In the genomic region with DNA sequence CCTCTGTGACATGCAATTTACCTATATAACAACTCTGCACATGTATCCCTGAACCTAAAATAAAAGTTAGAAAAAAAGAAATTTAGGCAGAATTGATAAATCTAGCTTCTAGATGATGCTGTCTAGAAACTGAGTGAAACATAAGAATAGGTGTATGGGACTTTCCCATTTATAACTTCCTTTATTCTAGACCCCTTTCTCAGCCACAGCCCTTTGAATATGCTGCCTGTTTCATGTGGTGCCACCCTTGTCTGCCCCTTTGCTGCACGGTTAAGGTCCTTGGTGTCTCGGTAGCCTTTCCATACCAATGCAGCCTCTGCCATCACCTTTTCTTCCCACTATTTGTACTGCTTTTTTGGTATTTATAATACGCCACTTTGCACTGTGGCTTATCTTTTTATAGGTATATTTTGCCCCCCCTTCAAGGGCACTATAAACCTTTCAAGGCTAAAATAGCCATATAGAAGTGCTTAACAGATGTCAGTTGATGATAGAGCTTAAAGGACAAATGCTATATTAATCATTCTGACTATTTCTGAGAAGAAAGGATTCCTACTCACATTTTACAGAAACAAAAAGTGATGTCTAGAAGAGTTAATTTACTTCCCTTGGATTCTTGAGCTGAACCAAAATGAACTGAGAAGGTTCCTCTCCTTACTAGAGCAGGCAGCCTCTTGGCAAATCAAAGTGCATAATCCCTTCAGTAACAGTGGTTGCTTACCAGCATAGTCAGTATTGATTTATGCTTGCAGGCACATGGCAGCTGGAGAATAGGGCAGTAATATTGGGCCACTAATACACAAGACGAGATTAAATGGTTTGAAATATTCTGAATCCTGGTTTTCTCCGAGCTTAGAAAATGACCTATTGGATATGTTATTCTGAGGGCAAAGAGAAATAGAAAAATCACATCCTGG, we compare ENCODE assay signal across 1 cellular context.
TF ChIP-seq lines count a peak whose summit lies in the region.

No MANE protein-coding gene starts in this region.

TF ChIP-seq in GM23338, 12 proteins besides CTCF, POLR2A, EP300 and RAD21:
- no peak for TF ChIP-seq ZNF331 (CRISPR knock-in tag; IDR thresholded peaks at IDR 0.05; ENCODE audit: low read depth)
- TF ChIP-seq, protein P1, sequence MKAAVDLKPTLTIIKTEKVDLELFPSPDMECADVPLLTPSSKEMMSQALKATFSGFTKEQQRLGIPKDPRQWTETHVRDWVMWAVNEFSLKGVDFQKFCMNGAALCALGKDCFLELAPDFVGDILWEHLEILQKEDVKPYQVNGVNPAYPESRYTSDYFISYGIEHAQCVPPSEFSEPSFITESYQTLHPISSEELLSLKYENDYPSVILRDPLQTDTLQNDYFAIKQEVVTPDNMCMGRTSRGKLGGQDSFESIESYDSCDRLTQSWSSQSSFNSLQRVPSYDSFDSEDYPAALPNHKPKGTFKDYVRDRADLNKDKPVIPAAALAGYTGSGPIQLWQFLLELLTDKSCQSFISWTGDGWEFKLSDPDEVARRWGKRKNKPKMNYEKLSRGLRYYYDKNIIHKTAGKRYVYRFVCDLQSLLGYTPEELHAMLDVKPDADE (IDR thresholded peaks at IDR 0.05) = no peak
- TF ChIP-seq ZNF114 (CRISPR knock-in tag; IDR thresholded peaks at IDR 0.05) = no peak
- no peak for TF ChIP-seq STAT1 (IDR thresholded peaks at IDR 0.05; ENCODE audit: unreplicated experiment)
- no peak for TF ChIP-seq EZH2 (IDR thresholded peaks at IDR 0.05; ENCODE audit: low read depth, unreplicated experiment)
- TF ChIP-seq CREB1 (CRISPR knock-in tag; IDR thresholded peaks at IDR 0.05; ENCODE audit: low read depth) = no peak
- TF ChIP-seq EZH2phosphoT487 (IDR thresholded peaks at IDR 0.05; ENCODE audit: unreplicated experiment) = no peak
- TF ChIP-seq NANOG (IDR thresholded peaks at IDR 0.05; ENCODE audit: borderline replicate concordance) = no peak
- TF ChIP-seq, protein P2, sequence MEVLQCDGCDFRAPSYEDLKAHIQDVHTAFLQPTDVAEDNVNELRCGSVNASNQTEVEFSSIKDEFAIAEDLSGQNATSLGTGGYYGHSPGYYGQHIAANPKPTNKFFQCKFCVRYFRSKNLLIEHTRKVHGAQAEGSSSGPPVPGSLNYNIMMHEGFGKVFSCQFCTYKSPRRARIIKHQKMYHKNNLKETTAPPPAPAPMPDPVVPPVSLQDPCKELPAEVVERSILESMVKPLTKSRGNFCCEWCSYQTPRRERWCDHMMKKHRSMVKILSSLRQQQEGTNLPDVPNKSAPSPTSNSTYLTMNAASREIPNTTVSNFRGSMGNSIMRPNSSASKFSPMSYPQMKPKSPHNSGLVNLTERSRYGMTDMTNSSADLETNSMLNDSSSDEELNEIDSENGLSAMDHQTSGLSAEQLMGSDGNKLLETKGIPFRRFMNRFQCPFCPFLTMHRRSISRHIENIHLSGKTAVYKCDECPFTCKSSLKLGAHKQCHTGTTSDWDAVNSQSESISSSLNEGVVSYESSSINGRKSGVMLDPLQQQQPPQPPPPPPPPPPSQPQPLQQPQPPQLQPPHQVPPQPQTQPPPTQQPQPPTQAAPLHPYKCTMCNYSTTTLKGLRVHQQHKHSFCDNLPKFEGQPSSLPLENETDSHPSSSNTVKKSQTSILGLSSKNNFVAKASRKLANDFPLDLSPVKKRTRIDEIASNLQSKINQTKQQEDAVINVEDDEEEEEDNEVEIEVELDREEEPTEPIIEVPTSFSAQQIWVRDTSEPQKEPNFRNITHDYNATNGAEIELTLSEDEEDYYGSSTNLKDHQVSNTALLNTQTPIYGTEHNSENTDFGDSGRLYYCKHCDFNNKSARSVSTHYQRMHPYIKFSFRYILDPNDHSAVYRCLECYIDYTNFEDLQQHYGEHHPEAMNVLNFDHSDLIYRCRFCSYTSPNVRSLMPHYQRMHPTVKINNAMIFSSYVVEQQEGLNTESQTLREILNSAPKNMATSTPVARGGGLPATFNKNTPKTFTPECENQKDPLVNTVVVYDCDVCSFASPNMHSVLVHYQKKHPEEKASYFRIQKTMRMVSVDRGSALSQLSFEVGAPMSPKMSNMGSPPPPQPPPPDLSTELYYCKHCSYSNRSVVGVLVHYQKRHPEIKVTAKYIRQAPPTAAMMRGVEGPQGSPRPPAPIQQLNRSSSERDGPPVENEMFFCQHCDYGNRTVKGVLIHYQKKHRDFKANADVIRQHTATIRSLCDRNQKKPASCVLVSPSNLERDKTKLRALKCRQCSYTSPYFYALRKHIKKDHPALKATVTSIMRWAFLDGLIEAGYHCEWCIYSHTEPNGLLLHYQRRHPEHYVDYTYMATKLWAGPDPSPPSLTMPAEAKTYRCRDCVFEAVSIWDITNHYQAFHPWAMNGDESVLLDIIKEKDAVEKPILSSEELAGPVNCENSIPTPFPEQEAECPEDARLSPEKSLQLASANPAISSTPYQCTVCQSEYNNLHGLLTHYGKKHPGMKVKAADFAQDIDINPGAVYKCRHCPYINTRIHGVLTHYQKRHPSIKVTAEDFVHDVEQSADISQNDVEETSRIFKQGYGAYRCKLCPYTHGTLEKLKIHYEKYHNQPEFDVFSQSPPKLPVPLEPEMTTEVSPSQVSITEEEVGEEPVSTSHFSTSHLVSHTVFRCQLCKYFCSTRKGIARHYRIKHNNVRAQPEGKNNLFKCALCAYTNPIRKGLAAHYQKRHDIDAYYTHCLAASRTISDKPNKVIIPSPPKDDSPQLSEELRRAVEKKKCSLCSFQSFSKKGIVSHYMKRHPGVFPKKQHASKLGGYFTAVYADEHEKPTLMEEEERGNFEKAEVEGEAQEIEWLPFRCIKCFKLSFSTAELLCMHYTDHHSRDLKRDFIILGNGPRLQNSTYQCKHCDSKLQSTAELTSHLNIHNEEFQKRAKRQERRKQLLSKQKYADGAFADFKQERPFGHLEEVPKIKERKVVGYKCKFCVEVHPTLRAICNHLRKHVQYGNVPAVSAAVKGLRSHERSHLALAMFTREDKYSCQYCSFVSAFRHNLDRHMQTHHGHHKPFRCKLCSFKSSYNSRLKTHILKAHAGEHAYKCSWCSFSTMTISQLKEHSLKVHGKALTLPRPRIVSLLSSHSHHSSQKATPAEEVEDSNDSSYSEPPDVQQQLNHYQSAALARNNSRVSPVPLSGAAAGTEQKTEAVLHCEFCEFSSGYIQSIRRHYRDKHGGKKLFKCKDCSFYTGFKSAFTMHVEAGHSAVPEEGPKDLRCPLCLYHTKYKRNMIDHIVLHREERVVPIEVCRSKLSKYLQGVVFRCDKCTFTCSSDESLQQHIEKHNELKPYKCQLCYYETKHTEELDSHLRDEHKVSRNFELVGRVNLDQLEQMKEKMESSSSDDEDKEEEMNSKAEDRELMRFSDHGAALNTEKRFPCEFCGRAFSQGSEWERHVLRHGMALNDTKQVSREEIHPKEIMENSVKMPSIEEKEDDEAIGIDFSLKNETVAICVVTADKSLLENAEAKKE (CRISPR knock-in tag; IDR thresholded peaks at IDR 0.05) = no peak
- no peak for TF ChIP-seq POLR2AphosphoS5 (IDR thresholded peaks at IDR 0.05; ENCODE audit: low read depth)
- no peak for TF ChIP-seq JUNB (IDR thresholded peaks at IDR 0.05; ENCODE audit: unreplicated experiment)
- TF ChIP-seq, protein P3, sequence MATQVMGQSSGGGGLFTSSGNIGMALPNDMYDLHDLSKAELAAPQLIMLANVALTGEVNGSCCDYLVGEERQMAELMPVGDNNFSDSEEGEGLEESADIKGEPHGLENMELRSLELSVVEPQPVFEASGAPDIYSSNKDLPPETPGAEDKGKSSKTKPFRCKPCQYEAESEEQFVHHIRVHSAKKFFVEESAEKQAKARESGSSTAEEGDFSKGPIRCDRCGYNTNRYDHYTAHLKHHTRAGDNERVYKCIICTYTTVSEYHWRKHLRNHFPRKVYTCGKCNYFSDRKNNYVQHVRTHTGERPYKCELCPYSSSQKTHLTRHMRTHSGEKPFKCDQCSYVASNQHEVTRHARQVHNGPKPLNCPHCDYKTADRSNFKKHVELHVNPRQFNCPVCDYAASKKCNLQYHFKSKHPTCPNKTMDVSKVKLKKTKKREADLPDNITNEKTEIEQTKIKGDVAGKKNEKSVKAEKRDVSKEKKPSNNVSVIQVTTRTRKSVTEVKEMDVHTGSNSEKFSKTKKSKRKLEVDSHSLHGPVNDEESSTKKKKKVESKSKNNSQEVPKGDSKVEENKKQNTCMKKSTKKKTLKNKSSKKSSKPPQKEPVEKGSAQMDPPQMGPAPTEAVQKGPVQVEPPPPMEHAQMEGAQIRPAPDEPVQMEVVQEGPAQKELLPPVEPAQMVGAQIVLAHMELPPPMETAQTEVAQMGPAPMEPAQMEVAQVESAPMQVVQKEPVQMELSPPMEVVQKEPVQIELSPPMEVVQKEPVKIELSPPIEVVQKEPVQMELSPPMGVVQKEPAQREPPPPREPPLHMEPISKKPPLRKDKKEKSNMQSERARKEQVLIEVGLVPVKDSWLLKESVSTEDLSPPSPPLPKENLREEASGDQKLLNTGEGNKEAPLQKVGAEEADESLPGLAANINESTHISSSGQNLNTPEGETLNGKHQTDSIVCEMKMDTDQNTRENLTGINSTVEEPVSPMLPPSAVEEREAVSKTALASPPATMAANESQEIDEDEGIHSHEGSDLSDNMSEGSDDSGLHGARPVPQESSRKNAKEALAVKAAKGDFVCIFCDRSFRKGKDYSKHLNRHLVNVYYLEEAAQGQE (IDR thresholded peaks at IDR 0.05; ENCODE audit: unreplicated experiment) = no peak
TF ChIP-seq in GM23338: peak in this region for 0.
